Comparison of ENCODE assay signal across 1 cellular context in the genomic region with DNA sequence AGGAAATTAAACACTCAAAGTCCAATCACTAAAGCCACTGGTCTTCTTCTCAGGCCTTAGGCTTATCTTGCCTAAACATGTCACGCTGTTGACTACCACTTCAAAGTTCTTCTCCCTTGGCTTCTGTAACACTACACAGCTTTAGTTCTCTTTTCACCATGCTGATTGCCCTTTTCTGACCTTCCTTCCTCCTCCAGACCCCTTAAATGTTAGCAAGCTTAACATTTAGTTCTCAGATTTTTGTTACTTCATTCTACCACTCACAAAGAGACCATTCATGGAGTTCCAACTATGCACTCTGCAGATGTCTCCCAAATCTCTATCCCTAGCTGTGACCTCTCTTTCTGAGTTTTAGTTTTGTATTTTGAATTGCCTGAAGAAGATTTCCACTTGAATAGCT.
TF ChIP-seq lines count a peak whose summit lies in the region.

No MANE protein-coding gene starts in this region.

TF ChIP-seq in HepG2, 621 proteins besides CTCF, POLR2A, EP300 and RAD21 (continued from another document):
- TF ChIP-seq RELA (CRISPR knock-in tag; IDR thresholded peaks at IDR 0.05), result no peak
- no peak for TF ChIP-seq NFIB (CRISPR knock-in tag; IDR thresholded peaks at IDR 0.05; ENCODE audit: borderline replicate concordance)
- TF ChIP-seq ZNF205 (CRISPR knock-in tag; IDR thresholded peaks at IDR 0.05), result no peak
- no peak for TF ChIP-seq ZBED4 (CRISPR knock-in tag; IDR thresholded peaks at IDR 0.05; ENCODE audit: borderline replicate concordance)
- TF ChIP-seq MTA3 (CRISPR knock-in tag; IDR thresholded peaks at IDR 0.05), result no peak
- TF ChIP-seq, protein P1, sequence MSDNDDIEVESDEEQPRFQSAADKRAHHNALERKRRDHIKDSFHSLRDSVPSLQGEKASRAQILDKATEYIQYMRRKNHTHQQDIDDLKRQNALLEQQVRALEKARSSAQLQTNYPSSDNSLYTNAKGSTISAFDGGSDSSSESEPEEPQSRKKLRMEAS (IDR thresholded peaks at IDR 0.05), result no peak
- no peak for TF ChIP-seq ZNF431 (CRISPR knock-in tag; IDR thresholded peaks at IDR 0.05; ENCODE audit: borderline replicate concordance, low read depth)
- TF ChIP-seq ZBTB26 (CRISPR knock-in tag; IDR thresholded peaks at IDR 0.05; ENCODE audit: borderline replicate concordance), result no peak
- TF ChIP-seq CC2D1A (CRISPR knock-in tag; IDR thresholded peaks at IDR 0.05), result no peak
TF ChIP-seq in HepG2: peak in this region for 0.
